Comparison of ENCODE assay signal across 23 cellular contexts in genomic region chr10:60953420-60953819, GRCh38.
"Had no signal": no experiment of that assay in that cellular context is flagged by ENCODE, and none has a peak within 500 bp of the region (broad histone marks: within the 10 kb centered on the region; RNA-seq: fewer than 3 reads in every experiment).

No MANE protein-coding gene starts in this region.

- H3K36me3 ChIP-seq: gastrocnemius medialis, ovary, thoracic aorta, tibial nerve, upper lobe of left lung, uterus had no signal

- H3K27ac ChIP-seq: dorsolateral prefrontal cortex, epithelial cell of prostate, gastrocnemius medialis, ovary, psoas muscle, skin epidermis, thoracic aorta, tibial nerve, upper lobe of left lung, uterus had no signal

- H3K27me3 ChIP-seq: dorsolateral prefrontal cortex, gastrocnemius medialis, ovary, tibial nerve, upper lobe of left lung, uterus had no signal

- DNase-seq: dorsolateral prefrontal cortex; effector CD4-positive, alpha-beta T cell; foreskin fibroblast; gastrocnemius medialis; head of caudate nucleus; kidney; natural killer cell; occipital lobe; ovary; posterior cingulate gyrus; psoas muscle; right cardiac atrium; stimulated activated CD4-positive, alpha-beta T cell treated with anti-CD3 and anti-CD28 coated beads, Interleukin-15, amount 100 ng/mL, for 24 hours; stimulated activated CD4-positive, alpha-beta T cell treated with anti-CD3 and anti-CD28 coated beads, Interleukin-2, amount 100 ng/mL, for 48 hours; stimulated activated naive B cell treated with anti-CD40 and anti-IgM and Interleukin-4, amounts not matched to agents 10 μg/mL and 1 μg/mL and 100 μg/mL, for 72 hours; upper lobe of left lung; uterus had no signal

- H3K4me3 ChIP-seq: dorsolateral prefrontal cortex, gastrocnemius medialis, ovary, psoas muscle, skin epidermis, thoracic aorta, tibial nerve, upper lobe of left lung, uterus had no signal

- H3K9me3 ChIP-seq: gastrocnemius medialis, ovary, psoas muscle, thoracic aorta, tibial nerve, upper lobe of left lung, uterus had no signal

- H3K4me1 ChIP-seq: gastrocnemius medialis, psoas muscle, tibial nerve, upper lobe of left lung, uterus had no signal

- FAIRE-seq: kidney had no signal

- ATAC-seq: esophagus mucosa; gastrocnemius medialis; left lobe of liver; natural killer cell; psoas muscle; stimulated activated naive B cell treated with anti-CD40 and anti-IgM and Interleukin-4, amounts not matched to agents 10 μg/mL and 1 μg/mL and 100 μg/mL, for 72 hours had no signal
